ENCODE assay signal across 9 cellular contexts in the genomic region with DNA sequence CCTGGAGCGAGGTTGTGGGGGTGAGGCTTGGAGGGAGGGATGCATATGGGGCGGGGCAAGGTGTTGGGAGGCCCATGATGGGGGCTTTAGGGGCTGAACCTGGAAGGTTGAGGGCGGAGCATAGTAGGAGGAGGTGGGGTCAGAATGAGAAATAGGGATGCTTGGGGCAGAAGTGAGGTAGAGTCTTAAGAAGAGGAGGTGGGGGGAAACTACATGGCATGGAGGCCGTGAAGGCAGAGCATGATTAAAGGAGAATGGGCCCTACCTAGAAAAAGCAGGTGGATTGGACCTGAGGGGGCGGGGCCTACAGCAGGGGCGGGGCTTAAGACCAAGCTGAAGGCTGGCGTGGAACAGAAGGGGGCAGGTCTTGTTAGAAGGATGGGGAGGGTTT. TPM values are rescaled to one million over a fixed set of nuclear protein-coding genes. Genes with fewer than 3 reads are reported as not detected.
DNase-seq lines count a peak whose midpoint lies in the region; ATAC-seq and TF ChIP-seq lines count a peak whose summit lies in the region.
"Had no signal": no experiment of that assay in that cellular context is flagged by ENCODE, and none has a peak within 500 bp of the region (broad histone marks: within the 10 kb centered on the region; RNA-seq: fewer than 3 reads in every experiment).

No MANE protein-coding gene starts in this region.

- H3K4me2 ChIP-seq in skeletal muscle satellite cell (ENCODE audit: low read length) = peak overlapping the region; percentile 56

- ATAC-seq in GM18498 (IDR thresholded peaks at IDR 0.05; ENCODE audit: unreplicated experiment) (peak; percentile 2), esophagus mucosa (peak; percentile 24), HG03565 (IDR thresholded peaks at IDR 0.05; ENCODE audit: unreplicated experiment) (no peak)

- TF ChIP-seq CTCF in LNCaP clone FGC (IDR thresholded peaks at IDR 0.05; ENCODE audit: control insufficient read depth, extremely low read depth, insufficient read depth) (no peak), GM20000 (IDR thresholded peaks at IDR 0.05; ENCODE audit: extremely low read depth, missing control alignments) (no peak)

- no peak overlapping the region for H3K9ac ChIP-seq in skeletal muscle satellite cell (ENCODE audit: low read depth, low read length)

- H3K9me3 ChIP-seq in skeletal muscle satellite cell (replicated peaks; ENCODE audit: low read length) = no peaks in the 10 kb centered on the region

- H3K4me3 ChIP-seq in LNCaP clone FGC (ENCODE audit: low read depth, low read length) (peak overlapping the region; percentile 44), skeletal muscle satellite cell (ENCODE audit: low read length) (no peak overlapping the region)

- no peaks in the 10 kb centered on the region for H3K4me1 ChIP-seq in skeletal muscle satellite cell (ENCODE audit: control insufficient read depth, insufficient read depth, low read length)

- no peaks in the 10 kb centered on the region for H3K27me3 ChIP-seq in skeletal muscle satellite cell (ENCODE audit: control insufficient read depth, insufficient read depth, low read length)

- peaks cover 48% of the 10 kb centered on the region for H3K36me3 ChIP-seq in skeletal muscle satellite cell (ENCODE audit: insufficient read depth, low read length)

- DNase-seq in LNCaP clone FGC (ENCODE audit: low read depth) = no peak
- peak; percentile 66 for DNase-seq in activated CD4-positive, alpha-beta T cell treated with anti-CD3 and anti-CD28 coated beads, Interleukin-2, amount 50 U/mL, for 1 hour
- DNase-seq in NCI-H1694 (lab: John Stamatoyannopoulos, UW) = no peak
- DNase-seq in GM20000 (ENCODE audit: low spot score) = no peak

RNA-seq across cellular contexts. Expression of a gene that starts 0.8 kb away (rescaled TPM):
- total RNA-seq in esophagus mucosa = 33.4 TPM
- 73.0 and 83.7 TPM in 2 replicates for total RNA-seq in skeletal muscle satellite cell (2012; rRNA removed)

RNA-seq across cellular contexts. Expression of a gene that starts 7.1 kb away (rescaled TPM):
- total RNA-seq in esophagus mucosa = 24.3 TPM
- 35.5 and 37.6 TPM in 2 replicates for total RNA-seq in skeletal muscle satellite cell (2012; rRNA removed)

RNA-seq across cellular contexts. Expression of a gene that starts 11.6 kb away (rescaled TPM):
- 0.40 TPM for total RNA-seq in esophagus mucosa
- 0.22 TPM in 1 of 2 replicates, not detected in the other for total RNA-seq in skeletal muscle satellite cell (2012; rRNA removed)

RNA-seq across cellular contexts. Expression of a gene that starts 41.7 kb away (rescaled TPM):
- 0.44 TPM for total RNA-seq in esophagus mucosa
- not detected in 2 replicates for total RNA-seq in skeletal muscle satellite cell (2012; rRNA removed)
- total RNA-seq: lung microvascular endothelial cell had no signal

RNA-seq across cellular contexts. Expression of a gene that starts 47.9 kb away (rescaled TPM):
- total RNA-seq in esophagus mucosa = 0.48 TPM
- under 0.01 and 0.22 TPM in 2 replicates for total RNA-seq in skeletal muscle satellite cell (2012; rRNA removed)
